ENCODE assay signal across 6 cellular contexts in the genomic region with DNA sequence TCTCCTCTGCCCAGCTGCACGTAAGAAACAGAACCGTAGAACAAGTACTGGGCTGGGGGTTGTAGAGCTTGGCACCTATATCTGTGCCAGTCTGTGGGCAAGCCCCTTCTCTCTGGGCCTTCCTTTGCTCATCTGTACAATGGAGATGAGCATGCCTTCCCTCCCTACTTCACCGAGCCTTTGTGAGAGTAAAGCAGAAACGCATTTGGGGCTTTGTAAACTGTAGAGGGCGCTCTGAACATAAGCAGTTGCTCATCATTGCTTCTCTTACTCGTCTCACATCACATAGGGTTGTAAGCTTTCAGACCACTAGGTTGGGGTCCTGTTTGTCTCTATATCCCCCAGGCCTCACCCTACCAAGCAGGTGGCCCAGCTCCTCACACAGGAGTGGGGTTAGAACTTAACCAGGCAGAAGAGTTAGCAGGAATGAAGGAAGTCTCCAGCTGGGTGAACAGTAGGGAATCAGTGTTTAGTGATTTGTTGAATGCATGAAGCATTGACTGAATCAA. TPM values are rescaled to one million over a fixed set of nuclear protein-coding genes. Genes with fewer than 3 reads are reported as not detected.
DNase-seq lines count a peak whose midpoint lies in the region; ATAC-seq and TF ChIP-seq lines count a peak whose summit lies in the region.

No MANE protein-coding gene starts in this region.

- no peaks in the 10 kb centered on the region for H3K27me3 ChIP-seq in lung (ENCODE audit: control insufficient read depth, insufficient read depth)

- H3K4me1 ChIP-seq in lung (ENCODE audit: control insufficient read depth in 2 of 2, insufficient read depth in 2 of 2, low read length in 2 of 2), result peaks cover 3 to 10% of the 10 kb centered on the region in 2 donors

- no peaks in the 10 kb centered on the region for H3K9me3 Mint-ChIP-seq in activated CD8-positive, alpha-beta T cell treated with anti-CD3 and anti-CD28 coated beads for 36 hours

- POLR2A ChIA-PET in activated CD8-positive, alpha-beta T cell treated with anti-CD3 and anti-CD28 coated beads for 36 hours (lab: Charles Lee), result interaction anchor here (2.4 kb wide), 1 partner anchor 17 kb away, joined by 9 read pairs; a partner anchor contains a TSS

- no peak overlapping the region for H3K27ac Mint-ChIP-seq in activated CD8-positive, alpha-beta T cell treated with anti-CD3 and anti-CD28 coated beads for 36 hours

- TF ChIP-seq CTCF in activated CD8-positive, alpha-beta T cell treated with anti-CD3 and anti-CD28 coated beads for 36 hours (IDR thresholded peaks at IDR 0.05), result peak; percentile 63
- TF ChIP-seq CTCF in lung (IDR thresholded peaks at IDR 0.05; ENCODE audit: control extremely low read depth, extremely low read depth), result peak; percentile 51

- no peak overlapping the region for H3K4me3 Mint-ChIP-seq in activated CD8-positive, alpha-beta T cell treated with anti-CD3 and anti-CD28 coated beads for 36 hours

- H3K36me3 ChIP-seq in lung (ENCODE audit: control insufficient read depth in 2 of 2, insufficient read depth in 2 of 2, low read length in 2 of 2), result peaks cover 0 to 10% of the 10 kb centered on the region in 2 donors

- peaks cover 12% of the 10 kb centered on the region for H3K4me1 Mint-ChIP-seq in activated CD8-positive, alpha-beta T cell treated with anti-CD3 and anti-CD28 coated beads for 36 hours (ENCODE audit: low read depth)

- peak; percentile 70 for DNase-seq in EH (ENCODE audit: low read depth)
- peak; percentile 57 for DNase-seq in MV-4-11 (lab: John Stamatoyannopoulos, UW)
- DNase-seq in activated CD8-positive, alpha-beta T cell treated with anti-CD3 and anti-CD28 coated beads for 36 hours, result peak; percentile 75
- no peak for DNase-seq in lung (ENCODE audit: low spot score)

- intact Hi-C loops in activated CD8-positive, alpha-beta T cell treated with anti-CD3 and anti-CD28 coated beads for 36 hours (cut with micrococcal nuclease), result loop anchor here (10.0 kb wide), 1 partner anchor 50 kb away; a partner anchor contains a TSS

- ATAC-seq in activated CD8-positive, alpha-beta T cell treated with anti-CD3 and anti-CD28 coated beads for 36 hours, result peak; percentile 69
- ATAC-seq in lung (ENCODE audit: insufficient read depth, low FRiP score) (no peak), HG03521 (IDR thresholded peaks at IDR 0.05; ENCODE audit: unreplicated experiment) (no peak), GM19035 (IDR thresholded peaks at IDR 0.05; ENCODE audit: unreplicated experiment) (no peak)

- peak overlapping the region in 1 of 2 donors; percentile 24 for H3K27ac ChIP-seq in lung (ENCODE audit: low read depth in 1 of 2, low read length in 1 of 2)

- H3K9me3 ChIP-seq in lung (ENCODE audit: control insufficient read depth in 2 of 2, insufficient read depth in 1 of 2, low read length in 1 of 2), result no peaks in the 10 kb centered on the region

- CTCF ChIA-PET in activated CD8-positive, alpha-beta T cell treated with anti-CD3 and anti-CD28 coated beads for 36 hours (lab: Charles Lee), result interaction anchor here (0.7 to 5.0 kb wide), 29 partner anchors 8 to 197 kb away, joined by 3 to 45 read pairs (median 5); a partner anchor contains a TSS

- WGBS in lung, 2 donors, result 27 to 35% methylated on average over 6 of the region's 6 CpGs

- peaks cover 29% of the 10 kb centered on the region for H3K27me3 Mint-ChIP-seq in activated CD8-positive, alpha-beta T cell treated with anti-CD3 and anti-CD28 coated beads for 36 hours

- no peak overlapping the region for H3K4me3 ChIP-seq in lung

- no peaks in the 10 kb centered on the region for H3K36me3 Mint-ChIP-seq in activated CD8-positive, alpha-beta T cell treated with anti-CD3 and anti-CD28 coated beads for 36 hours (ENCODE audit: low read depth)

RNA-seq across cellular contexts. Expression of a gene that starts 15.1 kb away (rescaled TPM):
- 1 to 10 TPM in 1 of 2 experiments, under 1 TPM in 1; 0.47 to 1.3 TPM for total RNA-seq in activated CD8-positive, alpha-beta T cell treated with anti-CD3 and anti-CD28 coated beads for 36 hours
- 1 to 10 TPM; 3.3 to 4.4 TPM for total RNA-seq in lung
- 1 to 10 TPM; 3.9 to 6.2 TPM for polyA plus RNA-seq in lung

RNA-seq across cellular contexts. Expression of a gene that starts 19.8 kb away (rescaled TPM):
- total RNA-seq in activated CD8-positive, alpha-beta T cell treated with anti-CD3 and anti-CD28 coated beads for 36 hours, result 1 to 10 TPM; 6.0 to 7.7 TPM
- 10 to 100 TPM; 23.2 to 27.8 TPM for total RNA-seq in lung
- 10 to 100 TPM in 1 of 2 donors, 1 to 10 TPM in 1; 10.0 to 15.7 TPM for polyA plus RNA-seq in lung

RNA-seq across cellular contexts. Expression of a gene that starts 35.6 kb away (rescaled TPM):
- total RNA-seq in activated CD8-positive, alpha-beta T cell treated with anti-CD3 and anti-CD28 coated beads for 36 hours, result 10 to 100 TPM; 52.4 to 56.4 TPM
- 10 to 100 TPM; 31.7 to 77.4 TPM for total RNA-seq in lung
- polyA plus RNA-seq in lung, result 10 to 100 TPM; 38.1 to 61.5 TPM

RNA-seq across cellular contexts. Expression of a gene that starts 50.9 kb away (rescaled TPM):
- under 1 TPM in 1 of 2 experiments, not detected in 1; 0.34 TPM for total RNA-seq in activated CD8-positive, alpha-beta T cell treated with anti-CD3 and anti-CD28 coated beads for 36 hours
- total RNA-seq in lung, result 10 to 100 TPM in 1 of 2 donors, 1 to 10 TPM in 1; 5.0 to 18.2 TPM
- polyA plus RNA-seq in lung, result 10 to 100 TPM in 1 of 2 donors, 1 to 10 TPM in 1; 9.7 to 19.4 TPM

RNA-seq across cellular contexts. Expression of a gene that starts 59.0 kb away (rescaled TPM):
- total RNA-seq in activated CD8-positive, alpha-beta T cell treated with anti-CD3 and anti-CD28 coated beads for 36 hours, result 1 to 10 TPM; 4.2 to 7.2 TPM
- total RNA-seq in lung, result 100 to 1,000 TPM; 142 to 204 TPM
- polyA plus RNA-seq in lung, result 100 to 1,000 TPM in 1 of 2 donors, 10 to 100 TPM in 1; 83.9 to 123 TPM
